ENCODE assay signal across 1 cellular context in the genomic region with DNA sequence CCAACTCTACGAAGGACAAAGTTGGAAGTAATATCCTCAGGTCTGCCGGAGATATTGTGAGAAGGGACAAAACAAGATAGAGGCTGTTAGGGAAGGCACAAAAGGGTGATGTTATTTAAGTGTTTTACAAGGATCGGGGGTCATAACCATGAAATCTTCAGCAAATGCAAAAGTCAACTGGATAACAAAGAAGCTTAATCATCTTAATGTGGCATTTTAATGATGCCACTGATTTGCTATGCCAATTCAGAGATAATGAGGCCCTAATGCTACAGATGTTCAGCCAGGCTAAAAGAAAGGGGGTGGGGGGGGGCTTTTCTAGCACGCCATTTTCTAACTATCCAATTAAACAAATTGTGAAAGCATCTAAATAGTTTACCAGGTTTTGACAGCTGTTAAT.
TF ChIP-seq lines count a peak whose summit lies in the region.

No MANE protein-coding gene starts in this region.

TF ChIP-seq in WTC11, 78 proteins besides CTCF, POLR2A, EP300 and RAD21 (continued from another document):
- TF ChIP-seq NR3C1 (CRISPR knock-in tag; conservative IDR thresholded peaks at IDR 0.05; ENCODE audit: low read depth): no peak
- TF ChIP-seq, protein P1, sequence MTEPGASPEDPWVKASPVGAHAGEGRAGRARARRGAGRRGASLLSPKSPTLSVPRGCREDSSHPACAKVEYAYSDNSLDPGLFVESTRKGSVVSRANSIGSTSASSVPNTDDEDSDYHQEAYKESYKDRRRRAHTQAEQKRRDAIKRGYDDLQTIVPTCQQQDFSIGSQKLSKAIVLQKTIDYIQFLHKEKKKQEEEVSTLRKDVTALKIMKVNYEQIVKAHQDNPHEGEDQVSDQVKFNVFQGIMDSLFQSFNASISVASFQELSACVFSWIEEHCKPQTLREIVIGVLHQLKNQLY (CRISPR knock-in tag; IDR thresholded peaks at IDR 0.05): no peak
- TF ChIP-seq ZNF416 (CRISPR knock-in tag; IDR thresholded peaks at IDR 0.05): no peak
- TF ChIP-seq KAT7 (CRISPR knock-in tag; IDR thresholded peaks at IDR 0.05; ENCODE audit: borderline replicate concordance): no peak
- TF ChIP-seq, protein P2, sequence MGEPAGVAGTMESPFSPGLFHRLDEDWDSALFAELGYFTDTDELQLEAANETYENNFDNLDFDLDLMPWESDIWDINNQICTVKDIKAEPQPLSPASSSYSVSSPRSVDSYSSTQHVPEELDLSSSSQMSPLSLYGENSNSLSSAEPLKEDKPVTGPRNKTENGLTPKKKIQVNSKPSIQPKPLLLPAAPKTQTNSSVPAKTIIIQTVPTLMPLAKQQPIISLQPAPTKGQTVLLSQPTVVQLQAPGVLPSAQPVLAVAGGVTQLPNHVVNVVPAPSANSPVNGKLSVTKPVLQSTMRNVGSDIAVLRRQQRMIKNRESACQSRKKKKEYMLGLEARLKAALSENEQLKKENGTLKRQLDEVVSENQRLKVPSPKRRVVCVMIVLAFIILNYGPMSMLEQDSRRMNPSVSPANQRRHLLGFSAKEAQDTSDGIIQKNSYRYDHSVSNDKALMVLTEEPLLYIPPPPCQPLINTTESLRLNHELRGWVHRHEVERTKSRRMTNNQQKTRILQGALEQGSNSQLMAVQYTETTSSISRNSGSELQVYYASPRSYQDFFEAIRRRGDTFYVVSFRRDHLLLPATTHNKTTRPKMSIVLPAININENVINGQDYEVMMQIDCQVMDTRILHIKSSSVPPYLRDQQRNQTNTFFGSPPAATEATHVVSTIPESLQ (CRISPR knock-in tag; IDR thresholded peaks at IDR 0.05): no peak
- TF ChIP-seq GRHL2 (CRISPR knock-in tag; IDR thresholded peaks at IDR 0.05; ENCODE audit: insufficient replicate concordance, severe bottlenecking): no peak
- TF ChIP-seq ELF4 (CRISPR knock-in tag; IDR thresholded peaks at IDR 0.05; ENCODE audit: low read depth): no peak
- TF ChIP-seq ZNF317 (CRISPR knock-in tag; IDR thresholded peaks at IDR 0.05; ENCODE audit: borderline replicate concordance, low read depth): no peak
- no peak for TF ChIP-seq JUN (CRISPR knock-in tag; IDR thresholded peaks at IDR 0.05)
- TF ChIP-seq, protein P3, sequence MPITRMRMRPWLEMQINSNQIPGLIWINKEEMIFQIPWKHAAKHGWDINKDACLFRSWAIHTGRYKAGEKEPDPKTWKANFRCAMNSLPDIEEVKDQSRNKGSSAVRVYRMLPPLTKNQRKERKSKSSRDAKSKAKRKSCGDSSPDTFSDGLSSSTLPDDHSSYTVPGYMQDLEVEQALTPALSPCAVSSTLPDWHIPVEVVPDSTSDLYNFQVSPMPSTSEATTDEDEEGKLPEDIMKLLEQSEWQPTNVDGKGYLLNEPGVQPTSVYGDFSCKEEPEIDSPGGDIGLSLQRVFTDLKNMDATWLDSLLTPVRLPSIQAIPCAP (CRISPR knock-in tag; IDR thresholded peaks at IDR 0.05): no peak
- no peak for TF ChIP-seq ZNF396 (CRISPR knock-in tag; IDR thresholded peaks at IDR 0.05; ENCODE audit: borderline replicate concordance)
- no peak for TF ChIP-seq SP1 (CRISPR knock-in tag; conservative IDR thresholded peaks at IDR 0.05)
- TF ChIP-seq, protein P4, sequence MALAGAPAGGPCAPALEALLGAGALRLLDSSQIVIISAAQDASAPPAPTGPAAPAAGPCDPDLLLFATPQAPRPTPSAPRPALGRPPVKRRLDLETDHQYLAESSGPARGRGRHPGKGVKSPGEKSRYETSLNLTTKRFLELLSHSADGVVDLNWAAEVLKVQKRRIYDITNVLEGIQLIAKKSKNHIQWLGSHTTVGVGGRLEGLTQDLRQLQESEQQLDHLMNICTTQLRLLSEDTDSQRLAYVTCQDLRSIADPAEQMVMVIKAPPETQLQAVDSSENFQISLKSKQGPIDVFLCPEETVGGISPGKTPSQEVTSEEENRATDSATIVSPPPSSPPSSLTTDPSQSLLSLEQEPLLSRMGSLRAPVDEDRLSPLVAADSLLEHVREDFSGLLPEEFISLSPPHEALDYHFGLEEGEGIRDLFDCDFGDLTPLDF (CRISPR knock-in tag; IDR thresholded peaks at IDR 0.05): no peak
